ENCODE assay signal across 8 cellular contexts in the genomic region with DNA sequence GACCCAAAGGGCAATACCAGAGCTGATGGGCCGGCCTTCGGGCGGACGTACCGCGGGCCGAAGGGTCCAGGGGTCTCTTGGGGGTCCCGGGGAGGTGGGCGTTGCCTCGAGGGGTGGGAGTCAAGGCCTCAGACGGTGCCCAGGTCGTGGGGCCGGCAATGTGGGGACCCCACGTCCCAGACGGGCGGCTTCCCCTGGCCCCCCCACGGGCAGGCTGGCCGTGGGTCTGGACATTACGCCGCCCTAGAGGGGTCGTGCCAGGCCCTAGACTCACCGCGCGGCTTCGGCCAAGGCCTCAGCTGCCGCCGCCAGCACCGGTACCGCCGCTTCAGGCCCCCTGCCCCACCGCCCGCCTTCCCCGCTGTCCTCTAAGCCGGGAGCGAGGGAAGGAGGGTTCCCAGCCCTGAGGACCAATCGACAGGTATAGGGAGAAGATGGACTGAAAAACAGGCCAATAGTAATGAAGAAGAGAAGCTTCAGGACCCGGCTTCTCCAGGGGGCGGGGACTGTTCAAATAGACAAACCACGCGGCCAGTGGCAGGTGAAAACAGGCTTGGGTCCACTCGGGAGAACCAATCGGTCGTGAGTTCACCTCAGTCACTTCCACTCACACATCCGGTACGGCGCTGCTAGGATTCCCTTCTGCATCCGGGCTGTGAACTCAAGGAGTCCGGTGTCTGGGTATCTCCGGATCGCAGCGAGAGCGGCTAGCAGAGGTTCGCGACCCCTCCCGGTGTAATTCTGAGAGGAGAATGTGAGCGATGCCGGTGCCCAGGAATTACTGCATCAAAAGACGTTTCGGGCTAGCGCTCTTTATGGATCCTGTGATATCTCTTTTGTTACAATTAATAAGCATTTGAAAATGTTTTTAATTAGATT. TPM values are rescaled to one million over a fixed set of nuclear protein-coding genes. Genes with fewer than 3 reads are reported as not detected.
DNase-seq lines count a peak whose midpoint lies in the region; ATAC-seq lines count a peak whose summit lies in the region.

TSS of gene MTOR (minus strand) at position 381 of the 879 bp plus-strand sequence. CDS start 3,142 bp downstream, outside the sequence.

- H3K36me3 Mint-ChIP-seq in dendritic cell treated with granulocyte-macrophage colony-stimulating factor and Interleukin-4, amounts not matched to agents 40 ng/mL and 50 ng/mL, for 4 days (ENCODE audit: low read depth) = peaks cover 30% of the 10 kb centered on the region

- DNase-seq in CD1c-positive myeloid dendritic cell (ENCODE audit: extremely low spot score) (peak; percentile 100), NCI-H748 treated with DMSO at 0.1 percent for 48 hours (lab: John Stamatoyannopoulos, UW) (peak; percentile 96), left lobe of liver (ENCODE audit: low spot score) (peak; percentile 99)
- DNase-seq in activated CD4-positive, alpha-beta T cell treated with anti-CD3 and anti-CD28 coated beads, Interleukin-2, amount 50 U/mL, for 24 hours (ENCODE audit: low read depth in 1 of 2, low spot score in 1 of 2) = peak; percentile 80 to 99
- DNase-seq in stimulated activated CD4-positive, alpha-beta T cell treated with anti-CD3 and anti-CD28 coated beads, Interleukin-2, amount 100 ng/mL, for 4 hours (ENCODE audit: low read depth) = peak; percentile 97

- H3K27ac Mint-ChIP-seq in dendritic cell treated with granulocyte-macrophage colony-stimulating factor and Interleukin-4, amounts not matched to agents 40 ng/mL and 50 ng/mL, for 4 days = peak within 1 kb of the TSS; percentile 82

- peak within 1 kb of the TSS; percentile 93 for H3K4me3 Mint-ChIP-seq in dendritic cell treated with granulocyte-macrophage colony-stimulating factor and Interleukin-4, amounts not matched to agents 40 ng/mL and 50 ng/mL, for 4 days

- intact Hi-C loops in dendritic cell treated with granulocyte-macrophage colony-stimulating factor and Interleukin-4, amounts not matched to agents 40 ng/mL and 50 ng/mL, for 4 days (cut with micrococcal nuclease) = loop anchor here (1.0 kb wide), 1 partner anchor 11 kb away; the partner anchor contains the start of gene UBIAD1

- H3K27me3 Mint-ChIP-seq in dendritic cell treated with granulocyte-macrophage colony-stimulating factor and Interleukin-4, amounts not matched to agents 40 ng/mL and 50 ng/mL, for 4 days = no peaks in the 10 kb centered on the region

- H3K4me1 Mint-ChIP-seq in dendritic cell treated with granulocyte-macrophage colony-stimulating factor and Interleukin-4, amounts not matched to agents 40 ng/mL and 50 ng/mL, for 4 days (ENCODE audit: low read depth) = peaks cover 14% of the 10 kb centered on the region

- H3K9me3 Mint-ChIP-seq in dendritic cell treated with granulocyte-macrophage colony-stimulating factor and Interleukin-4, amounts not matched to agents 40 ng/mL and 50 ng/mL, for 4 days = no peaks in the 10 kb centered on the region

- ATAC-seq in GM19372 (IDR thresholded peaks at IDR 0.05; ENCODE audit: low read depth, unreplicated experiment) = peak; percentile 99
- ATAC-seq in HG03558 (IDR thresholded peaks at IDR 0.05; ENCODE audit: extremely low read depth, unreplicated experiment) = peak; percentile 91
- peak; percentile 97 for ATAC-seq in left lobe of liver

RNA-seq across cellular contexts. Expression of gene MTOR, which starts in this region (rescaled TPM):
- 33.2 TPM for total RNA-seq in left lobe of liver

Comparison
In these comparisons a context has a peak if more than half of its experiments do, and no peak if none do; other contexts are left out.
1. Peak in every context shown above with its lines: DNase-seq and ATAC-seq.